30 cellular contexts compared by ENCODE assay signal in genomic region chr11:115916596-115916995, GRCh38.
DNase-seq lines count a peak whose midpoint lies in the region; ATAC-seq, FAIRE-seq and TF ChIP-seq lines count a peak whose summit lies in the region.
"Had no signal": no experiment of that assay in that cellular context is flagged by ENCODE, and none has a peak within 500 bp of the region (broad histone marks: within the 10 kb centered on the region; RNA-seq: fewer than 3 reads in every experiment).

No MANE protein-coding gene starts in this region.

- H3K9me3 ChIP-seq in right lobe of liver (no peaks in the 10 kb centered on the region), HepG2 (ENCODE audit: low read length) (no peaks in the 10 kb centered on the region), kidney (ENCODE audit: control insufficient read depth in 1 of 2, low read length in 2 of 2) (no peaks in the 10 kb centered on the region)
- H3K9me3 ChIP-seq: esophagus squamous epithelium, gastrocnemius medialis, right atrium auricular region, spleen, vagina had no signal

- no peak overlapping the region for H3K4me2 ChIP-seq in HepG2 (ENCODE audit: low read depth, low read length)
- H3K4me2 ChIP-seq: hepatocyte had no signal

- CTCF ChIA-PET in HepG2 (lab: Yijun Ruan, JAX; ENCODE audit: low intra/inter-chr PET ratio, low total read pairs) = no interaction called here

- in situ Hi-C loops in HepG2 (cut with HindIII; ENCODE audit: extremely low pct_ligation_motif_present, low pct_unique_long_range_greater_than_20kb) = no loop called here

- H3K9ac ChIP-seq in HepG2 (ENCODE audit: insufficient read depth, low read depth, low read length) (no peak overlapping the region), kidney (ENCODE audit: low read length in 2 of 2) (no peak overlapping the region)

- H3K27me3 ChIP-seq in right lobe of liver (no peaks in the 10 kb centered on the region), HepG2 (ENCODE audit: control insufficient read depth in 1 of 2, insufficient read depth in 2 of 2, low read length in 2 of 2) (peaks cover 0 to 5% of the 10 kb centered on the region in 2 experiments; a peak in 3 of 5 replicates)
- H3K27me3 ChIP-seq: hepatocyte, right atrium auricular region, vagina had no signal

- H3K4me1 ChIP-seq in right lobe of liver (no peaks in the 10 kb centered on the region), HepG2 (ENCODE audit: insufficient read depth, low read length) (no peaks in the 10 kb centered on the region), kidney (ENCODE audit: control insufficient read depth in 1 of 2, insufficient read depth in 1 of 2, low read depth in 1 of 2, low read length in 2 of 2) (peaks cover 0 to 4% of the 10 kb centered on the region in 2 donors)
- H3K4me1 ChIP-seq: right atrium auricular region, vagina had no signal

- no peak overlapping the region for H3K4me3 ChIP-seq in right lobe of liver
- no peak overlapping the region for H3K4me3 ChIP-seq in HepG2 (replicated peaks in 1 of 3; ENCODE audit: insufficient read depth in 1 of 3, low read depth in 2 of 3, low read length in 3 of 3)
- no peak overlapping the region for H3K4me3 ChIP-seq in kidney (ENCODE audit: low read length in 2 of 2)
- H3K4me3 ChIP-seq: esophagus squamous epithelium, gastrocnemius medialis, hepatocyte, right atrium auricular region, SK-N-MC, spleen, vagina had no signal

- 33% methylated on average over 1 of the region's 3 CpGs for WGBS in right lobe of liver (ENCODE audit: insufficient coverage, low coverage, low lambda C conversion rate, missing lambda C conversion rate)
- WGBS in HepG2 (ENCODE audit: low lambda C conversion rate) = 0% methylated on average over 2 of the region's 3 CpGs

- POLR2A ChIA-PET in HepG2 (lab: Yijun Ruan, JAX) = no interaction called here

- TF ChIP-seq POLR2A in right lobe of liver (IDR thresholded peaks at IDR 0.05) (no peak), HepG2 (IDR thresholded peaks at IDR 0.05; ENCODE audit: insufficient read depth in 1 of 2, low read depth in 2 of 2, low read length in 2 of 2) (no peak)

- BruUV-seq in HepG2 (replicated peaks; lab: Mats Ljungman, UMichigan) = no TSS peak

- FAIRE-seq in HepG2 (lab: Jason Lieb, UNC) (no peak), kidney (lab: Jason Lieb, UNC) (no peak)

- no peak for TF ChIP-seq RAD21 in HepG2 (CRISPR knock-in tag; IDR thresholded peaks at IDR 0.05)

- DNase-seq in right lobe of liver (peak; percentile 47 to 60 (median 60)), HepG2 (ENCODE audit: low spot score) (no peak), NCI-H2029 treated with DMSO at 0.1 percent for 48 hours (lab: John Stamatoyannopoulos, UW) (peak; percentile 88), kidney (peak; percentile 74), NCI-H187 treated with DMSO at 0.1 percent for 48 hours (lab: John Stamatoyannopoulos, UW) (no peak), NAMALWA (ENCODE audit: low spot score) (no peak), occipital lobe (lab: John Stamatoyannopoulos, UW) (no peak)
- DNase-seq: activated CD4-positive, alpha-beta T cell treated with anti-CD3 and anti-CD28 coated beads, Interleukin-2, amount 10 ng/mL, durations not matched to agents 24 days and 14 days; activated naive CD4-positive, alpha-beta T cell treated with anti-CD3 and anti-CD28 coated beads for 36 hours; activated T-cell treated with anti-CD3 and anti-CD28 coated beads, Interleukin-2, amount 50 U/mL, for 72 hours; amniotic stem cell; COR-L47; cortex of kidney; endodermal cell; esophagus squamous epithelium; gastrocnemius medialis; H9; midbrain; natural killer cell; NCI-H1694; NCI-H524; RPMI8226; spleen; stimulated activated CD4-positive, alpha-beta T cell treated with anti-CD3 and anti-CD28 coated beads, Interleukin-2, amount 100 ng/mL, for 48 hours; stimulated activated naive B cell treated with anti-CD40 and anti-IgM and Interleukin-4, amounts not matched to agents 10 μg/mL and 1 μg/mL and 100 μg/mL, for 72 hours had no signal

- ATAC-seq in right lobe of liver (peak in 3 of 4 donors; percentile 62 to 82 (median 80)), HepG2 (no peak), HG02840 (IDR thresholded peaks at IDR 0.05; ENCODE audit: low FRiP score, unreplicated experiment) (no peak)
- ATAC-seq: activated T-cell treated with anti-CD3 and anti-CD28 coated beads, Interleukin-2, amount 50 U/mL, for 72 hours; gastrocnemius medialis; natural killer cell; stimulated activated naive B cell treated with anti-CD40 and anti-IgM and Interleukin-4, amounts not matched to agents 10 μg/mL and 1 μg/mL and 100 μg/mL, for 72 hours had no signal

- H3K27ac ChIP-seq in right lobe of liver = no peak overlapping the region
- no peak overlapping the region for H3K27ac ChIP-seq in HepG2 (ENCODE audit: extremely low read length, insufficient read depth, low read length)
- no peak overlapping the region for H3K27ac ChIP-seq in kidney (ENCODE audit: low read depth in 2 of 2, low read length in 2 of 2)
- H3K27ac ChIP-seq: esophagus squamous epithelium, gastrocnemius medialis, hepatocyte, right atrium auricular region, SK-N-MC, spleen, vagina had no signal

- H3K79me2 ChIP-seq in HepG2 (ENCODE audit: insufficient read depth, low read length) = no peaks in the 10 kb centered on the region
- H3K79me2 ChIP-seq: hepatocyte had no signal

- H2AFZ ChIP-seq in HepG2 (ENCODE audit: low read length) = no peak overlapping the region
- H2AFZ ChIP-seq: hepatocyte had no signal

- no peak for TF ChIP-seq EP300 in HepG2 (IDR thresholded peaks at IDR 0.05; ENCODE audit: low read depth in 2 of 2, low read length in 2 of 2)
- no peak for TF ChIP-seq EP300 in HepG2 (CRISPR knock-in tag; IDR thresholded peaks at IDR 0.05; ENCODE audit: borderline replicate concordance)

- no peaks in the 10 kb centered on the region for H4K20me1 ChIP-seq in HepG2 (ENCODE audit: insufficient read depth, low read length)

- no peak for TF ChIP-seq CTCF in right lobe of liver (IDR thresholded peaks at IDR 0.05)
- no peak for TF ChIP-seq CTCF in HepG2 (CRISPR knock-in tag; IDR thresholded peaks at IDR 0.05)
- TF ChIP-seq CTCF in kidney (IDR thresholded peaks at IDR 0.05; ENCODE audit: borderline replicate concordance, extremely low read depth, insufficient read depth) = no peak

- H3K36me3 ChIP-seq in right lobe of liver (no peaks in the 10 kb centered on the region), HepG2 (replicated peaks in 1 of 2; ENCODE audit: control insufficient read depth in 1 of 2, insufficient read depth in 2 of 2, low read length in 2 of 2) (no peaks in the 10 kb centered on the region), kidney (ENCODE audit: control insufficient read depth in 1 of 2, insufficient read depth in 2 of 2, low read length in 2 of 2) (no peaks in the 10 kb centered on the region)
- H3K36me3 ChIP-seq: esophagus squamous epithelium, gastrocnemius medialis, right atrium auricular region, spleen, vagina had no signal

- intact Hi-C loops in right lobe of liver (cut with DNase I) = no loop called here
- intact Hi-C loops in HepG2 (cut with micrococcal nuclease; ENCODE audit: unreplicated experiment) = no loop called here
- intact Hi-C loops in kidney (cut with DNase I) = no loop called here

TF ChIP-seq in HepG2, 621 proteins besides CTCF, POLR2A, EP300 and RAD21:
- TF ChIP-seq IRF2 (CRISPR knock-in tag; IDR thresholded peaks at IDR 0.05) (no peak), CENPT (CRISPR knock-in tag; IDR thresholded peaks at IDR 0.05; ENCODE audit: low read depth) (no peak), GZF1 (CRISPR knock-in tag; IDR thresholded peaks at IDR 0.05) (no peak), HNRNPH1 (optimal IDR thresholded peaks at IDR 0.05; ENCODE audit: low read depth, low read length) (no peak)
- TF ChIP-seq, protein P1, sequence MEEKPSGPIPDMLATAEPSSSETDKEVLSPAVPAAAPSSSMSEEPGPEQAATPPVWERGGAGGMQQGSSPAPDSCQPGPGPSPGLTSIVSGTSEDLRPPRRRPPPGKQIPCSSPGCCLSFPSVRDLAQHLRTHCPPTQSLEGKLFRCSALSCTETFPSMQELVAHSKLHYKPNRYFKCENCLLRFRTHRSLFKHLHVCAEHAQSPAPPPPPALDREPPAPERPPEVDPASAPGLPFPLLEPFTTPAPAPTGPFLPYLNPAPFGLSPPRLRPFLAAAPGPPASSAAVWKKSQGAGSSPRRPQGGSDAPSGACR (CRISPR knock-in tag; IDR thresholded peaks at IDR 0.05) = no peak

Comparison
In these comparisons a context has a peak if more than half of its experiments do, and no peak if none do; other contexts are left out.
1. ATAC-seq: peak in right lobe of liver (3 of 4); none in HepG2 (single experiment) and HG02840 (single experiment).
2. DNase-seq: peak in right lobe of liver (3 of 3), NCI-H2029 treated with DMSO at 0.1 percent for 48 hours (single experiment) and kidney (single experiment); none in HepG2 (single experiment), NCI-H187 treated with DMSO at 0.1 percent for 48 hours (single experiment), NAMALWA (single experiment) and occipital lobe (single experiment).